1 cellular context compared by ENCODE assay signal in the genomic region with DNA sequence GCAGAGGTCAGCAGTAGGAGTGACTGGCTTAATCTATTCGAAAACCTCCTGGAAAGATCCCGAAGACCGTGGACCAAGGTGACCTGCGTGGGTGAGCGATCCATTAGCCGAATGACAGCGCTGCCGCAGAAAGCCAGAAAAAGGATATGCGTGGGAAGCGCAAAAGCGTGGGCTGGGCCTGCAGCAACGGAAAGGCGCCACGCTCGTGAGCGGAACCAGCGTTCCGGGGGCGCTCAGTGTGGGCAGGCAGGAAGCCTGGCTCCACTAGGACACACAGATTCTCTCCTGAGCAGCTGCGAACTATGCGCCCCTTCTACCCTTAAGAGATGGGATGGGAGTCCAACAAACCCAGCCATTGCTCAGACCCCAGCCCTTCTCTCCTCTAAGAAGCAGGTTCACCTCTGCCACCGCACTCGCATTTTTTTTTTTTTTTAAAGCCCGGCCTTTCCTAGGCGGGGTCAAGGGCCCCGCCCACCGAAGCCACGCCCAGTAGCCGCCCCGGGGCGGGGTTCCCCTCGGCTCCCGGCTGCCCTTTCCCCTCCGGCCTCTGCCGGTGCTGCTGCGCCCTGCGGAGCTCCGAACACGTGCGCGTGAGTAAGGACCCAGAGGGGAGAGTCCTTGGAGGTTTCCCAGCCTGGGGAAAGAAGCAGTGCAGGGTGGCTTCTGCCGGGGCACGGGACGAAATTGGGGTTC.
TF ChIP-seq lines count a peak whose summit lies in the region.

No MANE protein-coding gene starts in this region.

TF ChIP-seq in HEK293, 187 proteins besides CTCF, POLR2A, EP300 and RAD21 (continued from another document and continues in another):
- TF ChIP-seq HIC1 (tag by site-specific recombination; IDR thresholded peaks at IDR 0.05) (peak; percentile 75), ZNF629 (tag by site-specific recombination; IDR thresholded peaks at IDR 0.05) (peak; percentile 63; the same call in 1 of the 2 replicates), ZNF24 (tag by site-specific recombination; IDR thresholded peaks at IDR 0.05) (peak; percentile 78; the same call in 1 of the 2 replicates), ZNF548 (tag by site-specific recombination; IDR thresholded peaks at IDR 0.05) (no peak), ZEB2 (tag by site-specific recombination; IDR thresholded peaks at IDR 0.05) (peak; percentile 89), PRDM10 (tag by site-specific recombination; IDR thresholded peaks at IDR 0.05) (peak; percentile 87), ZNF837 (tag by site-specific recombination; IDR thresholded peaks at IDR 0.05) (no peak), ZNF645 (tag by site-specific recombination; IDR thresholded peaks at IDR 0.05) (no peak), ZBTB20 (tag by site-specific recombination; IDR thresholded peaks at IDR 0.05) (no peak; the same call in 1 of the 2 replicates), ZNF138 (tag by site-specific recombination; IDR thresholded peaks at IDR 0.05; ENCODE audit: borderline replicate concordance) (no peak), ZNF707 (tag by site-specific recombination; IDR thresholded peaks at IDR 0.05) (no peak), ZNF248 (tag by site-specific recombination; IDR thresholded peaks at IDR 0.05) (no peak), ZNF623 (tag by site-specific recombination; IDR thresholded peaks at IDR 0.05) (no peak), ZBTB10 (tag by site-specific recombination; IDR thresholded peaks at IDR 0.05) (peak; percentile 71; the same call in 1 of the 2 replicates), REPIN1 (tag by site-specific recombination; IDR thresholded peaks at IDR 0.05; ENCODE audit: low read depth) (peak; percentile 27; the same call in 1 of the 2 replicates), ZSCAN30 (tag by site-specific recombination; IDR thresholded peaks at IDR 0.05) (peak; percentile 79), ZNF148 (tag by site-specific recombination; IDR thresholded peaks at IDR 0.05; ENCODE audit: borderline replicate concordance) (no peak), ZNF214 (tag by site-specific recombination; IDR thresholded peaks at IDR 0.05; ENCODE audit: borderline replicate concordance) (no peak), ZXDB (tag by site-specific recombination; IDR thresholded peaks at IDR 0.05) (peak; percentile 87), ZNF292 (tag by site-specific recombination; IDR thresholded peaks at IDR 0.05; ENCODE audit: borderline replicate concordance, low read depth) (no peak), ZNF366 (tag by site-specific recombination; conservative IDR thresholded peaks at IDR 0.05) (peak; percentile 49), GLIS1 (tag by site-specific recombination; IDR thresholded peaks at IDR 0.05) (peak; percentile 34; the same call in 1 of the 2 replicates), ZBTB26 (tag by site-specific recombination; optimal IDR thresholded peaks at IDR 0.05) (peak; percentile 49), ZNF501 (tag by site-specific recombination; IDR thresholded peaks at IDR 0.05) (peak; percentile 67), ZNF16 (tag by site-specific recombination; IDR thresholded peaks at IDR 0.05; ENCODE audit: low read depth) (no peak), ZNF341 (tag by site-specific recombination; IDR thresholded peaks at IDR 0.05; ENCODE audit: low read depth) (peak; percentile 41; the same call in 1 of the 2 replicates), ZBTB48 (tag by site-specific recombination; IDR thresholded peaks at IDR 0.05) (peak; percentile 71; the same call in 1 of the 2 replicates), ZNF768 (tag by site-specific recombination; IDR thresholded peaks at IDR 0.05) (no peak), ZNF221 (tag by site-specific recombination; IDR thresholded peaks at IDR 0.05; ENCODE audit: borderline replicate concordance) (no peak), ZNF677 (tag by site-specific recombination; IDR thresholded peaks at IDR 0.05) (no peak), ZNF391 (tag by site-specific recombination; IDR thresholded peaks at IDR 0.05; ENCODE audit: borderline replicate concordance, low read depth) (no peak), ZNF621 (tag by site-specific recombination; IDR thresholded peaks at IDR 0.05) (no peak), SCRT2 (tag by site-specific recombination; IDR thresholded peaks at IDR 0.05) (no peak), ZNF140 (tag by site-specific recombination; IDR thresholded peaks at IDR 0.05) (no peak), HOXA7 (CRISPR knock-in tag; IDR thresholded peaks at IDR 0.05; ENCODE audit: borderline replicate concordance) (no peak), ZNF169 (tag by site-specific recombination; IDR thresholded peaks at IDR 0.05) (no peak), ZNF19 (tag by site-specific recombination; IDR thresholded peaks at IDR 0.05; ENCODE audit: low read depth) (no peak), ZNF791 (tag by site-specific recombination; IDR thresholded peaks at IDR 0.05) (no peak), ZNF398 (tag by site-specific recombination; IDR thresholded peaks at IDR 0.05) (no peak)
- TF ChIP-seq, protein P1, sequence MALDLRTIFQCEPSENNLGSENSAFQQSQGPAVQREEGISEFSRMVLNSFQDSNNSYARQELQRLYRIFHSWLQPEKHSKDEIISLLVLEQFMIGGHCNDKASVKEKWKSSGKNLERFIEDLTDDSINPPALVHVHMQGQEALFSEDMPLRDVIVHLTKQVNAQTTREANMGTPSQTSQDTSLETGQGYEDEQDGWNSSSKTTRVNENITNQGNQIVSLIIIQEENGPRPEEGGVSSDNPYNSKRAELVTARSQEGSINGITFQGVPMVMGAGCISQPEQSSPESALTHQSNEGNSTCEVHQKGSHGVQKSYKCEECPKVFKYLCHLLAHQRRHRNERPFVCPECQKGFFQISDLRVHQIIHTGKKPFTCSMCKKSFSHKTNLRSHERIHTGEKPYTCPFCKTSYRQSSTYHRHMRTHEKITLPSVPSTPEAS (tag by site-specific recombination; IDR thresholded peaks at IDR 0.05) = peak; percentile 37; the same call in 1 of the 2 replicates
- TF ChIP-seq, protein P2, sequence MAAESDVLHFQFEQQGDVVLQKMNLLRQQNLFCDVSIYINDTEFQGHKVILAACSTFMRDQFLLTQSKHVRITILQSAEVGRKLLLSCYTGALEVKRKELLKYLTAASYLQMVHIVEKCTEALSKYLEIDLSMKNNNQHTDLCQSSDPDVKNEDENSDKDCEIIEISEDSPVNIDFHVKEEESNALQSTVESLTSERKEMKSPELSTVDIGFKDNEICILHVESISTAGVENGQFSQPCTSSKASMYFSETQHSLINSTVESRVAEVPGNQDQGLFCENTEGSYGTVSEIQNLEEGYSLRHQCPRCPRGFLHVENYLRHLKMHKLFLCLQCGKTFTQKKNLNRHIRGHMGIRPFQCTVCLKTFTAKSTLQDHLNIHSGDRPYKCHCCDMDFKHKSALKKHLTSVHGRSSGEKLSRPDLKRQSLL (tag by site-specific recombination; IDR thresholded peaks at IDR 0.05) = no peak; the same call in 1 of the 2 replicates
